32 cellular contexts compared by ENCODE assay signal in genomic region chr1:5720936-5721335, GRCh38.
"Had no signal": no experiment of that assay in that cellular context is flagged by ENCODE, and none has a peak within 500 bp of the region (broad histone marks: within the 10 kb centered on the region; RNA-seq: fewer than 3 reads in every experiment).

No MANE protein-coding gene starts in this region.

- ATAC-seq: activated CD4-positive, CD25-positive, alpha-beta regulatory T cell treated with anti-CD3 and anti-CD28 coated beads, Interleukin-2, amount 50 U/mL, for 24 hours; effector memory CD8-positive, alpha-beta T cell; gastroesophageal sphincter; left colon; natural killer cell; stimulated activated memory B cell treated with anti-CD40 and anti-IgM and Interleukin-4, amounts not matched to agents 10 μg/mL and 1 μg/mL and 100 μg/mL, for 72 hours; stimulated activated naive CD8-positive, alpha-beta T cell treated with anti-CD3 and anti-CD28 coated beads, Interleukin-15, amount 100 ng/mL, for 72 hours; T-helper 17 cell had no signal

- DNase-seq: activated CD4-positive, alpha-beta T cell treated with anti-CD3 and anti-CD28 coated beads for 48 hours; activated CD4-positive, alpha-beta T cell treated with anti-CD3 and anti-CD28 coated beads, Interleukin-2, amount 50 U/mL, for 48 hours; activated CD8-positive, alpha-beta memory T cell treated with anti-CD3 and anti-CD28 coated beads for 24 hours; activated CD8-positive, alpha-beta memory T cell treated with anti-CD3 and anti-CD28 coated beads, Interleukin-2, amount 50 U/mL, for 4 hours; activated gamma-delta T cell; activated naive CD4-positive, alpha-beta T cell treated with anti-CD3 and anti-CD28 coated beads, Interleukin-2, amount 10 ng/mL, durations not matched to agents 7 days and 5 days; activated naive CD8-positive, alpha-beta T cell treated with anti-CD3 and anti-CD28 coated beads, Interleukin-2, amount 10 ng/mL, durations not matched to agents 7 days and 5 days; activated T-cell treated with anti-CD3 and anti-CD28 coated beads, Interleukin-2, amount 50 U/mL, for 1 hour; caudate nucleus; cortex of kidney; effector memory CD8-positive, alpha-beta T cell; hippocampal formation; kidney; left colon; natural killer cell; occipital lobe; stimulated activated CD4-positive, alpha-beta T cell treated with anti-CD3 and anti-CD28 coated beads, Interleukin-12 subunit alpha, Interleukin-12 subunit beta, amount 100 ng/mL, for 4 hours; stimulated activated CD4-positive, alpha-beta T cell treated with anti-CD3 and anti-CD28 coated beads, Interleukin-4, amount 100 ng/mL, for 24 hours; stimulated activated naive CD8-positive, alpha-beta T cell treated with anti-CD3 and anti-CD28 coated beads, Interleukin-15, amount 100 ng/mL, for 72 hours; substantia nigra; T-helper 17 cell; T1000; upper lobe of left lung; WERI-Rb-1 had no signal

- H3K9me3 ChIP-seq: ascending aorta, right atrium auricular region, vagina had no signal

- H3K9ac ChIP-seq: neural progenitor cell, parathyroid adenoma had no signal

- H3K27me3 ChIP-seq: ascending aorta, neural progenitor cell, right atrium auricular region, vagina had no signal

- H3K4me3 ChIP-seq: ascending aorta, gastroesophageal sphincter, neural progenitor cell, right atrium auricular region, upper lobe of left lung, vagina had no signal

- H3K27ac ChIP-seq: ascending aorta, gastroesophageal sphincter, neural progenitor cell, parathyroid adenoma, right atrium auricular region, upper lobe of left lung, vagina, WERI-Rb-1 had no signal

- H3K4me1 ChIP-seq: ascending aorta, parathyroid adenoma, vagina had no signal

- H3K4me2 ChIP-seq: neural progenitor cell had no signal

- H3K36me3 ChIP-seq: ascending aorta, gastroesophageal sphincter, neural progenitor cell, right atrium auricular region, upper lobe of left lung, vagina, WERI-Rb-1 had no signal
